ENCODE assay signal across 30 cellular contexts in genomic region chr1:226534098-226534497, GRCh38.
DNase-seq lines count a peak whose midpoint lies in the region; TF ChIP-seq lines count a peak whose summit lies in the region.
"Had no signal": no experiment of that assay in that cellular context is flagged by ENCODE, and none has a peak within 500 bp of the region (broad histone marks: within the 10 kb centered on the region; RNA-seq: fewer than 3 reads in every experiment).

No MANE protein-coding gene starts in this region.

- CTCF ChIA-PET in HEK293 (lab: Yijun Ruan, JAX): interaction anchor here (0.6 to 3.2 kb wide), 4 partner anchors 8 to 75 kb away, joined by 3 to 25 read pairs (median 4); partner anchors contain the start of gene STUM

- DNase-seq in DMS53 (lab: John Stamatoyannopoulos, UW) (peak; percentile 43), DMS53 treated with DMSO at 0.1 percent for 48 hours (lab: John Stamatoyannopoulos, UW; ENCODE audit: unreplicated experiment) (no peak)
- peak; percentile 3 for DNase-seq in activated effector memory CD4-positive, alpha-beta T cell treated with anti-CD3 and anti-CD28 coated beads, Interleukin-2, amount 50 U/mL, for 16 hours
- no peak for DNase-seq in activated effector memory CD4-positive, alpha-beta T cell treated with Interleukin-2 at 50 U/mL for 16 hours
- no peak for DNase-seq in activated CD8-positive, alpha-beta memory T cell treated with anti-CD3 and anti-CD28 coated beads, Interleukin-2, amount 50 U/mL, for 48 hours
- DNase-seq: 8988T; ACHN; AML-193; BE2C; C1 segment of cervical spinal cord; Caco-2; Calu3; CD4-positive, alpha-beta memory T cell; CD4-positive, alpha-beta T cell; CD4-positive, CD25-positive, alpha-beta regulatory T cell; CD8-positive, alpha-beta memory T cell; CD8-positive, alpha-beta T cell; COR-L47; DMS 273 treated with DMSO at 0.1 percent for 48 hours; DMS153; DMS79; DMS79 treated with DMSO at 0.1 percent for 48 hours; DND-41; EL had no signal

- TF ChIP-seq CTCF in HEK293 (tag by site-specific recombination; IDR thresholded peaks at IDR 0.05): no peak

- H3K4me3 ChIP-seq in HEK293 (ENCODE audit: low read depth, low read length): no peak overlapping the region
- H3K4me3 ChIP-seq: A549; BLaER1; BLaER1 treated with 17β-estradiol and CSF1 and Interleukin-3, amounts not matched to agents 10 nM and 100 nM had no signal

- no peaks in the 10 kb centered on the region for H3K36me3 ChIP-seq in HEK293 (ENCODE audit: control insufficient read depth in 2 of 2, insufficient read depth in 1 of 2, low read length in 2 of 2)
- H3K36me3 ChIP-seq: BE2C; BLaER1; BLaER1 treated with 17β-estradiol and CSF1 and Interleukin-3, amounts not matched to agents 10 nM and 100 nM had no signal

- POLR2A ChIA-PET in HEK293 (lab: Yijun Ruan, JAX): interaction anchor here (0.6 kb wide), 1 partner anchor 1108 kb away, joined by 3 read pairs; no protein-coding TSS in a partner anchor

- no peak overlapping the region for H3K27ac ChIP-seq in HEK293 (ENCODE audit: extremely low read depth, low read depth, low read length)
- H3K27ac ChIP-seq: 22Rv1; A549; BLaER1; BLaER1 treated with 17β-estradiol and CSF1 and Interleukin-3, amounts not matched to agents 10 nM and 100 nM; C4-2B had no signal

- H3K4me1 ChIP-seq in HEK293 (ENCODE audit: control insufficient read depth, insufficient read depth, low read length): no peaks in the 10 kb centered on the region
- H3K4me1 ChIP-seq: A549; BLaER1; BLaER1 treated with 17β-estradiol and CSF1 and Interleukin-3, amounts not matched to agents 10 nM and 100 nM had no signal

- no peaks in the 10 kb centered on the region for H3K9me3 ChIP-seq in HEK293 (ENCODE audit: control insufficient read depth, insufficient read depth, low read depth, low read length)
- H3K9me3 ChIP-seq: A549; BE2C; BLaER1; BLaER1 treated with 17β-estradiol and CSF1 and Interleukin-3, amounts not matched to agents 10 nM and 100 nM; Caco-2 had no signal

TF ChIP-seq in HEK293, 187 proteins besides CTCF, POLR2A, EP300 and RAD21:
- no peak for TF ChIP-seq ZNF843 (tag by site-specific recombination; IDR thresholded peaks at IDR 0.05)
- TF ChIP-seq ZNF350 (tag by site-specific recombination; IDR thresholded peaks at IDR 0.05): no peak
- TF ChIP-seq ZFHX2 (tag by site-specific recombination; conservative IDR thresholded peaks at IDR 0.05): peak; percentile 74
- TF ChIP-seq ZNF433 (tag by site-specific recombination; IDR thresholded peaks at IDR 0.05; ENCODE audit: low read depth): no peak
- TF ChIP-seq HOXA7 (CRISPR knock-in tag; IDR thresholded peaks at IDR 0.05; ENCODE audit: borderline replicate concordance): no peak
- no peak for TF ChIP-seq ZNF530 (tag by site-specific recombination; IDR thresholded peaks at IDR 0.05; ENCODE audit: low read depth)
- TF ChIP-seq SP7 (tag by site-specific recombination; IDR thresholded peaks at IDR 0.05): no peak
- TF ChIP-seq EGR2 (tag by site-specific recombination; IDR thresholded peaks at IDR 0.05; ENCODE audit: low read depth): peak; percentile 90
- TF ChIP-seq ZNF596 (tag by site-specific recombination; IDR thresholded peaks at IDR 0.05): no peak
- TF ChIP-seq ZNF621 (tag by site-specific recombination; IDR thresholded peaks at IDR 0.05): no peak

Comparison
In these comparisons a context has a peak if more than half of its experiments do, and no peak if none do; other contexts are left out.
1. DNase-seq: peak in DMS53 (single experiment) and activated effector memory CD4-positive, alpha-beta T cell treated with anti-CD3 and anti-CD28 coated beads, Interleukin-2, amount 50 U/mL, for 16 hours (single experiment); none in DMS53 treated with DMSO at 0.1 percent for 48 hours (single experiment), activated effector memory CD4-positive, alpha-beta T cell treated with Interleukin-2 at 50 U/mL for 16 hours (single experiment) and activated CD8-positive, alpha-beta memory T cell treated with anti-CD3 and anti-CD28 coated beads, Interleukin-2, amount 50 U/mL, for 48 hours (single experiment).